14 cellular contexts compared by ENCODE assay signal in genomic region chr4:1574601-1575417, GRCh38.
"Had no signal": no experiment of that assay in that cellular context is flagged by ENCODE, and none has a peak within 500 bp of the region (broad histone marks: within the 10 kb centered on the region; RNA-seq: fewer than 3 reads in every experiment).

No MANE protein-coding gene starts in this region.

- H3K36me3 Mint-ChIP-seq: activated naive CD4-positive, alpha-beta T cell treated with anti-CD3 and anti-CD28 coated beads, Interleukin-2, amount 10 ng/mL, durations not matched to agents 7 days and 5 days; naive thymus-derived CD4-positive, alpha-beta T cell had no signal

- H3K27me3 Mint-ChIP-seq: naive thymus-derived CD4-positive, alpha-beta T cell had no signal

- H3K4me3 ChIP-seq: cardiac muscle cell, esophagus squamous epithelium, right lobe of liver, thoracic aorta had no signal

- ATAC-seq: naive thymus-derived CD4-positive, alpha-beta T cell; right lobe of liver had no signal

- H3K27ac ChIP-seq: cardiac muscle cell, esophagus squamous epithelium, right lobe of liver, thoracic aorta had no signal

- H3K27ac Mint-ChIP-seq: activated naive CD4-positive, alpha-beta T cell treated with anti-CD3 and anti-CD28 coated beads, Interleukin-2, amount 10 ng/mL, durations not matched to agents 7 days and 5 days; progenitor cell of endocrine pancreas had no signal

- H3K9me3 ChIP-seq: esophagus squamous epithelium, right lobe of liver, SK-N-SH, thoracic aorta had no signal

- H3K36me3 ChIP-seq: cardiac muscle cell, esophagus squamous epithelium, right lobe of liver, thoracic aorta had no signal

- H3K4me3 Mint-ChIP-seq: activated naive CD4-positive, alpha-beta T cell treated with anti-CD3 and anti-CD28 coated beads, Interleukin-2, amount 10 ng/mL, durations not matched to agents 7 days and 5 days; naive thymus-derived CD4-positive, alpha-beta T cell had no signal

- H3K27me3 ChIP-seq: right lobe of liver had no signal

- H3K9me3 Mint-ChIP-seq: activated naive CD4-positive, alpha-beta T cell treated with anti-CD3 and anti-CD28 coated beads, Interleukin-2, amount 10 ng/mL, durations not matched to agents 7 days and 5 days had no signal

- DNase-seq: activated CD4-positive, alpha-beta T cell treated with anti-CD3 and anti-CD28 coated beads for 1 hour; activated CD4-positive, alpha-beta T cell treated with anti-CD3 and anti-CD28 coated beads, Interleukin-2, amount 50 U/mL, for 4 hours; activated naive CD4-positive, alpha-beta T cell treated with anti-CD3 and anti-CD28 coated beads, Interleukin-2, amount 10 ng/mL, durations not matched to agents 7 days and 5 days; esophagus squamous epithelium; naive thymus-derived CD4-positive, alpha-beta T cell; nucleus accumbens; SK-N-SH; stimulated activated CD4-positive, alpha-beta T cell treated with anti-CD3 and anti-CD28 coated beads, Interleukin-2, amount 100 ng/mL, for 24 hours; T-helper 1 cell; T1000 had no signal
